Comparison of ENCODE assay signal across 8 cellular contexts in the genomic region with DNA sequence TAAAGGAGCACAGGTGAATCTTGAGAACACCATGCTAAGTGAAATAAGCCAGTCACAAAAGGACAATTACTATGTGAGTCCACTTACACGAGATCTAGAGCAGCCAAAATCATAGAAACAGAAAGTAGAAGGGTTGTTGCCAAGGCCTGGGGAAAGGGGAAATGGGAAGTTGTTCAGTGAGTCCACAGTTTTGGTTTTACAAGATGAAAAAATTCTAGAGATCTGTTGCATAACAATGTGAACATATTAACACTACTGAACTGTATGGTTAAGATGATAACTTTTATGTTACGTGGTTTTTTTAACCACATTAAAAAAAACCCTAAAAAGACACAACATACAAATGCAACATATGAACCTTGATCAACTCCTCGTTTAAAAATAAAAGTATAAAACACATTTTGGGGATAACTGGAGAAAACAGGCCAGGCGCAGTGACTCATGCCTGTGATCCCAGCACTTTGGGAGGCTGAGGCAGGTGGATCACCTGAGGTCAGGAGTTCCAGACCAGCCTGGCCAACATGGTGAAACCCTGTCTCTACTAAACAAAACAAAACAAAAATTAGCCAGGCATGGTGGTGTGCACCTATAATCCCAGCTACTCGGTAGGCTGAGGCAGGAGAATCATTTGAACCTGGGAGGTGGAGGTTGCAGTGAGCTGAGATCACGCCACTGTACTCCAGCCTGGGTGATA. TPM values are rescaled to one million over a fixed set of nuclear protein-coding genes. Genes with fewer than 3 reads are reported as not detected.
A peak's percentile ranks its signal among the peaks of the same experiment; 100 is the strongest.
DNase-seq lines count a peak whose midpoint lies in the region; ATAC-seq, FAIRE-seq and TF ChIP-seq lines count a peak whose summit lies in the region.
"Not testable (repeated sequence)": the region's sequence is repeated elsewhere in the genome, so short reads cannot be mapped to it uniquely, and the experiment has no call there.

No MANE protein-coding gene starts in this region.

- not testable (repeated sequence) for H3K27me3 Mint-ChIP-seq in activated naive CD8-positive, alpha-beta T cell; osteocyte (ENCODE audit: unreplicated experiment)

- peak; percentile 97 for ATAC-seq in GM21717 (IDR thresholded peaks at IDR 0.05; ENCODE audit: unreplicated experiment)
- ATAC-seq in HG03045 (IDR thresholded peaks at IDR 0.05; ENCODE audit: unreplicated experiment), result peak; percentile 91
- peak; percentile 93 for ATAC-seq in HG03571 (IDR thresholded peaks at IDR 0.05; ENCODE audit: unreplicated experiment)

- not testable (repeated sequence) for TF ChIP-seq CTCF in GM10248 (IDR thresholded peaks at IDR 0.05; ENCODE audit: control extremely low read depth, extremely low read depth, low read depth, missing control alignments); osteocyte (IDR thresholded peaks at IDR 0.05)

- DNase-seq in GM10248 (ENCODE audit: extremely low spot score) (peak; percentile 57), SKM-1 treated with dmso at 0.1 percent for 144 hours (lab: John Stamatoyannopoulos, UW; ENCODE audit: unreplicated experiment) (peak; percentile 71), osteocyte (ENCODE audit: extremely low spot score, unreplicated experiment) (peak; percentile 11)
- DNase-seq in GM19239 (ENCODE audit: insufficient read length, low spot score), result not testable (repeated sequence)

- H3K4me1 Mint-ChIP-seq in activated naive CD8-positive, alpha-beta T cell (ENCODE audit: low read depth), result peaks cover 35% of the 10 kb centered on the region
- H3K4me1 Mint-ChIP-seq in osteocyte (ENCODE audit: unreplicated experiment), result not testable (repeated sequence)

- peak overlapping the region; percentile 4 for H3K4me3 Mint-ChIP-seq in activated naive CD8-positive, alpha-beta T cell
- not testable (repeated sequence) for H3K4me3 Mint-ChIP-seq in osteocyte (ENCODE audit: unreplicated experiment)

- POLR2A ChIA-PET in GM10248 (lab: Yijun Ruan, JAX), result interaction anchor here (0.7 kb wide), 1 partner anchor 9 kb away, joined by 3 read pairs; no protein-coding TSS in a partner anchor

- not testable (repeated sequence) for H3K9me3 Mint-ChIP-seq in activated naive CD8-positive, alpha-beta T cell (ENCODE audit: low read depth)
- peaks cover 31% of the 10 kb centered on the region for H3K9me3 Mint-ChIP-seq in osteocyte (ENCODE audit: unreplicated experiment)

- CTCF ChIA-PET in GM10248 (lab: Yijun Ruan, JAX), result interaction anchor here (1.0 kb wide), 1 partner anchor 23 kb away, joined by 3 read pairs; no protein-coding TSS in a partner anchor

- FAIRE-seq in GM19239 (lab: Jason Lieb, UNC), result peak; percentile 96

- peak overlapping the region; percentile 6 for H3K27ac Mint-ChIP-seq in activated naive CD8-positive, alpha-beta T cell
- not testable (repeated sequence) for H3K27ac Mint-ChIP-seq in osteocyte (ENCODE audit: unreplicated experiment)

- H3K36me3 Mint-ChIP-seq in activated naive CD8-positive, alpha-beta T cell, result peaks cover 28% of the 10 kb centered on the region
- H3K36me3 Mint-ChIP-seq in osteocyte (ENCODE audit: unreplicated experiment), result peaks cover 68% of the 10 kb centered on the region

RNA-seq across cellular contexts. Expression of gene NAXD, which starts 43.0 kb away (rescaled TPM):
- total RNA-seq in osteocyte, result 34.3 and 35.6 TPM in 2 replicates

RNA-seq across cellular contexts. Expression of gene CARS2, which starts 47.6 kb away (rescaled TPM):
- 57.1 and 62.2 TPM in 2 replicates for total RNA-seq in osteocyte

RNA-seq across cellular contexts. Expression of gene ING1, which starts 55.1 kb away (rescaled TPM):
- 21.8 and 23.2 TPM in 2 replicates for total RNA-seq in osteocyte
